1 cellular context compared by ENCODE assay signal in the genomic region with DNA sequence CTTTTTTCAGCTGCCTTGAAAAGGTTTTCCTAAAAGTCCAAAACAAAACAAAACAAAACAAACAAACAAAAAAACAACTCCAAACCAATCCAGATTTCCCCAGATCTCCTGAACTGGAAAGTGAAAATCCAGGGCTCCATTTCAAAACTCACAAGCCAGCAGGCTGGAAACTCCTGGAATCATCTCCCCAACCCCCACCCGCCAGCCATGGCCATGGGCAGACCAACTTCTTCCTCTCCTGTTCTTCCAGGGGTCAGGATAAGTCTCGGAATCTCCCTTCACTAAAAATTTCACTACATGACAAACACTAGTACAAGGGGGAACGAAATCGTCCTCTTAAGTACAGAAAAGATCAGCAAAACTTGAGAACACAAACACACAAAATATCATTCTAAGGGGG.
TF ChIP-seq lines count a peak whose summit lies in the region.

No MANE protein-coding gene starts in this region.

TF ChIP-seq in K562, 482 proteins besides CTCF, POLR2A, EP300 and RAD21 (continued from another document):
- TF ChIP-seq ZNF655 (CRISPR knock-in tag; IDR thresholded peaks at IDR 0.05) = no peak
- no peak for TF ChIP-seq ATF7 (IDR thresholded peaks at IDR 0.05)
- no peak for TF ChIP-seq SP1 (CRISPR knock-in tag; IDR thresholded peaks at IDR 0.05)
- TF ChIP-seq PCBP2 (IDR thresholded peaks at IDR 0.05; ENCODE audit: low read depth, low read length, poor library complexity, severe bottlenecking) = no peak
- TF ChIP-seq BCLAF1 (IDR thresholded peaks at IDR 0.05; ENCODE audit: borderline replicate concordance in 1 of 2, control insufficient read depth in 1 of 2, low read depth in 2 of 2, low read length in 1 of 2) = no peak
- no peak for TF ChIP-seq ARNT (IDR thresholded peaks at IDR 0.05)
